25 cellular contexts compared by ENCODE assay signal in genomic region chr15:57921371-57921770, GRCh38.
DNase-seq lines count a peak whose midpoint lies in the region; ATAC-seq, FAIRE-seq and TF ChIP-seq lines count a peak whose summit lies in the region.
"Had no signal": no experiment of that assay in that cellular context is flagged by ENCODE, and none has a peak within 500 bp of the region (broad histone marks: within the 10 kb centered on the region; RNA-seq: fewer than 3 reads in every experiment).

No MANE protein-coding gene starts in this region.

- no peak for TF ChIP-seq POLR2A in gastrocnemius medialis (IDR thresholded peaks at IDR 0.05)
- TF ChIP-seq POLR2A in GM12891 (IDR thresholded peaks at IDR 0.05; ENCODE audit: low read depth, low read length), result no peak

- no peak overlapping the region for H3K4me3 ChIP-seq in BE2C (ENCODE audit: low read depth, low read length)
- no peak overlapping the region for H3K4me3 ChIP-seq in gastrocnemius medialis
- H3K4me3 ChIP-seq: left lung, prostate gland, thyroid gland had no signal

- in situ Hi-C loops in gastrocnemius medialis (cut with MboI; ENCODE audit: low sequenced_read_pairs in 4 of 4) (no loop called here), GM13976 (cut with MboI; ENCODE audit: low sequenced_read_pairs, unreplicated experiment) (no loop called here)

- TF ChIP-seq CTCF in BE2C (IDR thresholded peaks at IDR 0.05; ENCODE audit: low read depth, low read length) (no peak), gastrocnemius medialis (IDR thresholded peaks at IDR 0.05 in 4 of 5, conservative IDR thresholded peaks at IDR 0.05 in 1 of 5) (no peak), GM13976 (IDR thresholded peaks at IDR 0.05; ENCODE audit: borderline replicate concordance, control extremely low read depth, extremely low read depth, insufficient read depth, missing control alignments) (no peak)

- H3K36me3 ChIP-seq in BE2C, result no peaks in the 10 kb centered on the region
- H3K36me3 ChIP-seq in gastrocnemius medialis, result no peaks in the 10 kb centered on the region
- H3K36me3 ChIP-seq: left lung, prostate gland, thyroid gland had no signal

- no peaks in the 10 kb centered on the region for H3K27me3 ChIP-seq in BE2C
- H3K27me3 ChIP-seq in gastrocnemius medialis, result no peaks in the 10 kb centered on the region
- H3K27me3 ChIP-seq: left lung, thyroid gland had no signal

- intact Hi-C loops in gastrocnemius medialis (cut with DNase I; ENCODE audit: low total_unique reads), result no loop called here

- no peak for FAIRE-seq in GM12891 (lab: Jason Lieb, UNC)

- DNase-seq in BE2C, result peak; percentile 16
- peak; percentile 39 for DNase-seq in amniotic epithelial cell (ENCODE audit: low read depth)
- peak; percentile 33 for DNase-seq in fibroblast of gingiva (ENCODE audit: low read depth)
- peak in 1 of 2 donors; percentile 30 for DNase-seq in gastrocnemius medialis
- no peak for DNase-seq in GM12891 (ENCODE audit: insufficient read length, low spot score)
- no peak for DNase-seq in superior temporal gyrus (ENCODE audit: extremely low spot score)
- no peak for DNase-seq in GM13976 (ENCODE audit: low spot score)
- DNase-seq in NCI-H1694 treated with DMSO at 0.1 percent for 48 hours (lab: John Stamatoyannopoulos, UW), result no peak
- DNase-seq: activated CD8-positive, alpha-beta T cell treated with anti-CD3 and anti-CD28 coated beads, Interleukin-2, amount 10 ng/mL, durations not matched to agents 7 days and 5 days; activated effector memory CD4-positive, alpha-beta T cell treated with Interleukin-2 at 50 U/mL for 16 hours; CD8-positive, alpha-beta memory T cell; hippocampal formation; left lung; MV-4-11; naive B cell; NCI-H2171 treated with DMSO at 0.1 percent for 48 hours; NCI-H524 treated with DMSO at 0.1 percent for 48 hours; NK-92 treated with Interleukin-12 subunit alpha and Interleukin-12 subunit beta, amount 100 ng/mL, for 24 hours; PC-3; stimulated activated naive CD4-positive, alpha-beta T cell treated with Interleukin-2 at 50 U/mL for 16 hours; T-helper 2 cell; thyroid gland had no signal

- H3K9me3 ChIP-seq in BE2C (no peaks in the 10 kb centered on the region), gastrocnemius medialis (no peaks in the 10 kb centered on the region)
- H3K9me3 ChIP-seq: left lung, prostate gland, thyroid gland had no signal

- peak; percentile 19 to 23 for ATAC-seq in gastrocnemius medialis
- ATAC-seq: activated CD8-positive, alpha-beta T cell treated with anti-CD3 and anti-CD28 coated beads, Interleukin-2, amount 10 ng/mL, durations not matched to agents 7 days and 5 days; left lung; PC-3; Right ventricle myocardium inferior had no signal

- H3K4me1 ChIP-seq in BE2C, result peaks cover 15% of the 10 kb centered on the region
- H3K4me1 ChIP-seq in gastrocnemius medialis, result peaks cover 15 to 27% of the 10 kb centered on the region in 2 donors

- peak overlapping the region in 3 of 4 donors; percentile 5 to 32 (median 29) for H3K27ac ChIP-seq in gastrocnemius medialis
- H3K27ac ChIP-seq: KMS-11, left lung, prostate gland had no signal

TF ChIP-seq in GM12891, 5 proteins besides CTCF, POLR2A, EP300 and RAD21:
- TF ChIP-seq TAF1 (IDR thresholded peaks at IDR 0.05; ENCODE audit: low read depth, low read length) (no peak), POU2F2 (IDR thresholded peaks at IDR 0.05; ENCODE audit: low read depth, low read length) (no peak), PAX5 (IDR thresholded peaks at IDR 0.05; ENCODE audit: insufficient read depth, low read length, severe bottlenecking) (no peak), SPI1 (IDR thresholded peaks at IDR 0.05; ENCODE audit: low read depth, low read length) (no peak)

Comparison
In these comparisons a context has a peak if more than half of its experiments do, and no peak if none do; other contexts are left out.
1. DNase-seq: peak in BE2C (single experiment), amniotic epithelial cell (single experiment) and fibroblast of gingiva (single experiment); none in GM12891 (single experiment), superior temporal gyrus (single experiment), GM13976 (single experiment) and NCI-H1694 treated with DMSO at 0.1 percent for 48 hours (single experiment).